Comparison of ENCODE assay signal across 2 cellular contexts in genomic region chrX:46662188-46662587, GRCh38.
A peak's percentile ranks its signal among the peaks of the same experiment; 100 is the strongest.
TF ChIP-seq lines count a peak whose summit lies in the region.

No MANE protein-coding gene starts in this region.

TF ChIP-seq in SK-N-SH, 30 proteins besides CTCF, POLR2A, EP300 and RAD21 (continued from another document):
- TF ChIP-seq MEF2A (IDR thresholded peaks at IDR 0.05; ENCODE audit: borderline replicate concordance, low read depth) (no peak), RCOR1 (IDR thresholded peaks at IDR 0.05; ENCODE audit: low read length) (peak; percentile 52; the same call in 1 of the 2 replicates), TEAD4 (IDR thresholded peaks at IDR 0.05; ENCODE audit: borderline replicate concordance, insufficient read depth) (no peak)

TF ChIP-seq in SK-N-SH treated with all-trans-retinoic acid at 6 μM for 48 hours, 23 proteins besides CTCF, POLR2A, EP300 and RAD21 (continued from another document):
- TF ChIP-seq GLIS3 (CRISPR knock-in tag; IDR thresholded peaks at IDR 0.05) (no peak), ZNF70 (CRISPR knock-in tag; IDR thresholded peaks at IDR 0.05) (no peak), ZC3H10 (CRISPR knock-in tag; IDR thresholded peaks at IDR 0.05) (no peak), TOX (CRISPR knock-in tag; IDR thresholded peaks at IDR 0.05; ENCODE audit: borderline replicate concordance) (no peak), ESRRG (CRISPR knock-in tag; IDR thresholded peaks at IDR 0.05) (no peak), SNAI2 (CRISPR knock-in tag; IDR thresholded peaks at IDR 0.05) (no peak), TCF4 (CRISPR knock-in tag; IDR thresholded peaks at IDR 0.05; ENCODE audit: borderline replicate concordance) (no peak), PATZ1 (CRISPR knock-in tag; IDR thresholded peaks at IDR 0.05; ENCODE audit: borderline replicate concordance) (no peak), ARNTL (CRISPR knock-in tag; IDR thresholded peaks at IDR 0.05; ENCODE audit: borderline replicate concordance, low read depth) (no peak), ZNF8 (CRISPR knock-in tag; IDR thresholded peaks at IDR 0.05) (no peak), BACH2 (CRISPR knock-in tag; IDR thresholded peaks at IDR 0.05; ENCODE audit: borderline replicate concordance) (no peak), ZFP30 (CRISPR knock-in tag; IDR thresholded peaks at IDR 0.05) (no peak), OSR1 (CRISPR knock-in tag; IDR thresholded peaks at IDR 0.05) (no peak), CSDC2 (CRISPR knock-in tag; IDR thresholded peaks at IDR 0.05) (no peak)
